ENCODE assay signal across 1 cellular context in genomic region chr12:69738351-69739286, GRCh38.
A peak's percentile ranks its signal among the peaks of the same experiment; 100 is the strongest.
TF ChIP-seq lines count a peak whose summit lies in the region.

Gene RAB3IP, plus strand, starts transcription at chr12:69738860. Its CDS starts 16,549 bp downstream, at chr12:69755409.

TF ChIP-seq in HepG2, 621 proteins besides CTCF, POLR2A, EP300 and RAD21 (continued from another document and continues in another):
- TF ChIP-seq ARID5B (CRISPR knock-in tag; IDR thresholded peaks at IDR 0.05): peak; percentile 25; the same call in 1 of the 2 replicates
- peak; percentile 86 for TF ChIP-seq ZFY (CRISPR knock-in tag; IDR thresholded peaks at IDR 0.05)
- no peak for TF ChIP-seq HHEX (CRISPR knock-in tag; IDR thresholded peaks at IDR 0.05)
- 0 out of 2 replicates have a peak, but pooled peaks have one; percentile 70 for TF ChIP-seq GLI4 (CRISPR knock-in tag; IDR thresholded peaks at IDR 0.05; ENCODE audit: borderline replicate concordance)
- no peak for TF ChIP-seq KAT2B (IDR thresholded peaks at IDR 0.05; ENCODE audit: borderline replicate concordance, low read depth, low read length)
- no peak for TF ChIP-seq ZBTB49 (CRISPR knock-in tag; IDR thresholded peaks at IDR 0.05; ENCODE audit: borderline replicate concordance)
- TF ChIP-seq PAWR (CRISPR knock-in tag; IDR thresholded peaks at IDR 0.05; ENCODE audit: borderline replicate concordance): no peak
- TF ChIP-seq ISX (CRISPR knock-in tag; conservative IDR thresholded peaks at IDR 0.05): 0 out of 2 replicates have a peak, but pooled peaks have one; percentile 38
- TF ChIP-seq ZNF646 (CRISPR knock-in tag; IDR thresholded peaks at IDR 0.05): no peak
- TF ChIP-seq ZMYM2 (CRISPR knock-in tag; IDR thresholded peaks at IDR 0.05): no peak
- no peak for TF ChIP-seq JARID2 (CRISPR knock-in tag; IDR thresholded peaks at IDR 0.05; ENCODE audit: insufficient replicate concordance)
- TF ChIP-seq ARID4A (CRISPR knock-in tag; IDR thresholded peaks at IDR 0.05; ENCODE audit: borderline replicate concordance): peak; percentile 65; the same call in 1 of the 2 replicates
- TF ChIP-seq ZNF605 (CRISPR knock-in tag; IDR thresholded peaks at IDR 0.05): 0 out of 2 replicates have a peak, but pooled peaks have one; percentile 34
- TF ChIP-seq JUND (CRISPR knock-in tag; IDR thresholded peaks at IDR 0.05): no peak
- TF ChIP-seq ATF7 (IDR thresholded peaks at IDR 0.05): no peak
- TF ChIP-seq ATF7 (CRISPR knock-in tag; IDR thresholded peaks at IDR 0.05): no peak
- 0 out of 2 replicates have a peak, but pooled peaks have one; percentile 17 for TF ChIP-seq MXD4 (CRISPR knock-in tag; IDR thresholded peaks at IDR 0.05)
- TF ChIP-seq GABPA (IDR thresholded peaks at IDR 0.05; ENCODE audit: low read depth, low read length): 0 out of 2 replicates have a peak, but pooled peaks have one; percentile 4
- TF ChIP-seq GABPA (CRISPR knock-in tag; IDR thresholded peaks at IDR 0.05; ENCODE audit: low read depth): no peak
- TF ChIP-seq, protein P1, sequence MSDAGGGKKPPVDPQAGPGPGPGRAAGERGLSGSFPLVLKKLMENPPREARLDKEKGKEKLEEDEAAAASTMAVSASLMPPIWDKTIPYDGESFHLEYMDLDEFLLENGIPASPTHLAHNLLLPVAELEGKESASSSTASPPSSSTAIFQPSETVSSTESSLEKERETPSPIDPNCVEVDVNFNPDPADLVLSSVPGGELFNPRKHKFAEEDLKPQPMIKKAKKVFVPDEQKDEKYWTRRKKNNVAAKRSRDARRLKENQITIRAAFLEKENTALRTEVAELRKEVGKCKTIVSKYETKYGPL (CRISPR knock-in tag; IDR thresholded peaks at IDR 0.05): 0 out of 2 replicates have a peak, but pooled peaks have one; percentile 4
- TF ChIP-seq HNRNPK (IDR thresholded peaks at IDR 0.05; ENCODE audit: low read depth, low read length, poor library complexity, severe bottlenecking): peak; percentile 15
- TF ChIP-seq, protein P2, sequence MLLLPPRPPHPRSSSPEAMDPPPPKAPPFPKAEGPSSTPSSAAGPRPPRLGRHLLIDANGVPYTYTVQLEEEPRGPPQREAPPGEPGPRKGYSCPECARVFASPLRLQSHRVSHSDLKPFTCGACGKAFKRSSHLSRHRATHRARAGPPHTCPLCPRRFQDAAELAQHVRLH (CRISPR knock-in tag; IDR thresholded peaks at IDR 0.05; ENCODE audit: borderline replicate concordance, low read depth): no peak; the same call in 1 of the 2 replicates
- no peak for TF ChIP-seq CBX2 (IDR thresholded peaks at IDR 0.05; ENCODE audit: low read depth, low read length)
- TF ChIP-seq CBX2 (CRISPR knock-in tag; IDR thresholded peaks at IDR 0.05; ENCODE audit: low read depth): no peak
- TF ChIP-seq, protein P3, sequence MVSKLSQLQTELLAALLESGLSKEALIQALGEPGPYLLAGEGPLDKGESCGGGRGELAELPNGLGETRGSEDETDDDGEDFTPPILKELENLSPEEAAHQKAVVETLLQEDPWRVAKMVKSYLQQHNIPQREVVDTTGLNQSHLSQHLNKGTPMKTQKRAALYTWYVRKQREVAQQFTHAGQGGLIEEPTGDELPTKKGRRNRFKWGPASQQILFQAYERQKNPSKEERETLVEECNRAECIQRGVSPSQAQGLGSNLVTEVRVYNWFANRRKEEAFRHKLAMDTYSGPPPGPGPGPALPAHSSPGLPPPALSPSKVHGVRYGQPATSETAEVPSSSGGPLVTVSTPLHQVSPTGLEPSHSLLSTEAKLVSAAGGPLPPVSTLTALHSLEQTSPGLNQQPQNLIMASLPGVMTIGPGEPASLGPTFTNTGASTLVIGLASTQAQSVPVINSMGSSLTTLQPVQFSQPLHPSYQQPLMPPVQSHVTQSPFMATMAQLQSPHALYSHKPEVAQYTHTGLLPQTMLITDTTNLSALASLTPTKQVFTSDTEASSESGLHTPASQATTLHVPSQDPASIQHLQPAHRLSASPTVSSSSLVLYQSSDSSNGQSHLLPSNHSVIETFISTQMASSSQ (IDR thresholded peaks at IDR 0.05; ENCODE audit: low read depth): no peak
- TF ChIP-seq, protein P3 (CRISPR knock-in tag; IDR thresholded peaks at IDR 0.05; ENCODE audit: borderline replicate concordance): no peak
- TF ChIP-seq PBX2 (CRISPR knock-in tag; IDR thresholded peaks at IDR 0.05): no peak
